Comparison of ENCODE assay signal across 9 cellular contexts in the genomic region with DNA sequence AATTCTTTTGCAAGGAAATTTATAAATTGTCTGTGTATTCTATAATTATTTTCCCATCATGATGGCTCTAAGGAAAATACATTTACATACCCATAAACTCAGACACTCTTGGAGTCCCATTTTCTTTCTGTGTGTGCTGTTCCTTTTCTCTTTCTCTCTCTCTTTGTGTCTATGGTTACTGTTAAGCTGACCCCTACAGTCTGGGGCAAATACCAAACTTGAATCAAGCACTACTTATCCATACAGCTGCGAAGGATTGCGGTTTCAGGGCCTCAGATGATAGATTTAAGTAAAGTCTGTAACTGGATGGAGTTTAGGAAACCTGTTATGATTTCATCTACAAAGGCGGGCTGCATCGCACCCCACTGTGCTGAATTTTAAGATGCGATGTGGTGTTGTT.
A peak's percentile ranks its signal among the peaks of the same experiment; 100 is the strongest.
DNase-seq lines count a peak whose midpoint lies in the region; ATAC-seq and TF ChIP-seq lines count a peak whose summit lies in the region.
"Had no signal": no experiment of that assay in that cellular context is flagged by ENCODE, and none has a peak within 500 bp of the region (broad histone marks: within the 10 kb centered on the region; RNA-seq: fewer than 3 reads in every experiment).

No MANE protein-coding gene starts in this region.

- H3K4me2 ChIP-seq in Karpas-422 (ENCODE audit: low read depth, low read length, poor library complexity, severe bottlenecking) = no peak overlapping the region

- no peaks in the 10 kb centered on the region for H4K20me1 ChIP-seq in Karpas-422 (ENCODE audit: insufficient read depth, low read depth, low read length)

- H3K27ac ChIP-seq in right atrium auricular region (peak overlapping the region; percentile 79 to 87), Karpas-422 (ENCODE audit: low read length) (no peak overlapping the region)
- H3K27ac ChIP-seq: skin epidermis had no signal

- H3K4me1 Mint-ChIP-seq in activated T-helper 17 cell treated with anti-CD3 and anti-CD28 coated beads, Interleukin-2, amount 50 U/mL, for 72 hours = no peaks in the 10 kb centered on the region
- H3K4me1 Mint-ChIP-seq in progenitor cell of endocrine pancreas (ENCODE audit: low read depth) = peaks cover 60% of the 10 kb centered on the region

- H3K27me3 ChIP-seq in HAP-1 (ENCODE audit: low read depth) = no peaks in the 10 kb centered on the region
- no peaks in the 10 kb centered on the region for H3K27me3 ChIP-seq in right atrium auricular region
- H3K27me3 ChIP-seq in Karpas-422 (ENCODE audit: low read length) = no peaks in the 10 kb centered on the region

- no peak overlapping the region for H3K27ac Mint-ChIP-seq in activated T-helper 17 cell treated with anti-CD3 and anti-CD28 coated beads, Interleukin-2, amount 50 U/mL, for 72 hours
- peak overlapping the region; percentile 97 for H3K27ac Mint-ChIP-seq in progenitor cell of endocrine pancreas

- no peak for ATAC-seq in activated T-helper 17 cell treated with anti-CD3 and anti-CD28 coated beads, Interleukin-2, amount 50 U/mL, for 72 hours (replicated peaks)
- no peak for ATAC-seq in GM18519 (IDR thresholded peaks at IDR 0.05; ENCODE audit: low FRiP score, unreplicated experiment)

- TF ChIP-seq CTCF in right atrium auricular region (IDR thresholded peaks at IDR 0.05) = no peak
- TF ChIP-seq CTCF in progenitor cell of endocrine pancreas (IDR thresholded peaks at IDR 0.05; ENCODE audit: unreplicated experiment) = no peak

- no peaks in the 10 kb centered on the region for H3K9me2 ChIP-seq in Karpas-422 (replicated peaks; ENCODE audit: insufficient read depth, low read length)

- H3K36me3 ChIP-seq in HAP-1 (replicated peaks) = no peaks in the 10 kb centered on the region
- H3K36me3 ChIP-seq in right atrium auricular region = no peaks in the 10 kb centered on the region
- no peaks in the 10 kb centered on the region for H3K36me3 ChIP-seq in Karpas-422 (ENCODE audit: insufficient read depth, low read length)

- H3K4me1 ChIP-seq in HAP-1 (peaks cover 63% of the 10 kb centered on the region), right atrium auricular region (peaks cover 0 to 17% of the 10 kb centered on the region in 2 donors), Karpas-422 (ENCODE audit: low read length) (no peaks in the 10 kb centered on the region)

- no peak overlapping the region for H2AFZ ChIP-seq in Karpas-422 (ENCODE audit: low read length)

- DNase-seq in HAP-1 (ENCODE audit: low spot score in 2 of 2) = peak; percentile 70 to 94
- DNase-seq in right atrium auricular region (ENCODE audit: low spot score) = no peak
- no peak for DNase-seq in progenitor cell of endocrine pancreas (ENCODE audit: low spot score, unreplicated experiment)
- no peak for DNase-seq in HuH-7.5 (ENCODE audit: low spot score)
- no peak for DNase-seq in GM19238 (ENCODE audit: insufficient read length, low spot score)
- no peak for DNase-seq in Karpas-422

- H3K9me3 ChIP-seq in HAP-1 (no peaks in the 10 kb centered on the region), right atrium auricular region (no peaks in the 10 kb centered on the region), Karpas-422 (ENCODE audit: low read length) (no peaks in the 10 kb centered on the region)

- H3K27me3 Mint-ChIP-seq in activated T-helper 17 cell treated with anti-CD3 and anti-CD28 coated beads, Interleukin-2, amount 50 U/mL, for 72 hours = peaks cover 52% of the 10 kb centered on the region
- H3K27me3 Mint-ChIP-seq in progenitor cell of endocrine pancreas = no peaks in the 10 kb centered on the region

- H3K4me3 Mint-ChIP-seq in activated T-helper 17 cell treated with anti-CD3 and anti-CD28 coated beads, Interleukin-2, amount 50 U/mL, for 72 hours = peak overlapping the region; percentile 36
- H3K4me3 Mint-ChIP-seq in progenitor cell of endocrine pancreas (ENCODE audit: low read depth) = peak overlapping the region; percentile 73

- no peaks in the 10 kb centered on the region for H3K79me2 ChIP-seq in Karpas-422 (ENCODE audit: low read length)

- in situ Hi-C loops in HAP-1 (cut with MboI; ENCODE audit: low sequenced_read_pairs) = no loop called here

- H3K4me3 ChIP-seq in HAP-1 (no peak overlapping the region), right atrium auricular region (peak overlapping the region; percentile 39 to 45), Karpas-422 (ENCODE audit: low read length) (no peak overlapping the region)

- H3K9me3 Mint-ChIP-seq in activated T-helper 17 cell treated with anti-CD3 and anti-CD28 coated beads, Interleukin-2, amount 50 U/mL, for 72 hours = no peaks in the 10 kb centered on the region
- H3K9me3 Mint-ChIP-seq in progenitor cell of endocrine pancreas (ENCODE audit: low read depth) = no peaks in the 10 kb centered on the region

- no peaks in the 10 kb centered on the region for H3K36me3 Mint-ChIP-seq in activated T-helper 17 cell treated with anti-CD3 and anti-CD28 coated beads, Interleukin-2, amount 50 U/mL, for 72 hours (ENCODE audit: low read depth)
- H3K36me3 Mint-ChIP-seq in progenitor cell of endocrine pancreas (ENCODE audit: insufficient read depth) = no peaks in the 10 kb centered on the region

- H3K9ac ChIP-seq in Karpas-422 (ENCODE audit: low read length) = no peak overlapping the region

Comparison
In these comparisons a context has a peak if more than half of its experiments do, and no peak if none do; other contexts are left out.
1. DNase-seq: peak in HAP-1 (2 of 2); none in right atrium auricular region (single experiment), progenitor cell of endocrine pancreas (single experiment), HuH-7.5 (single experiment), GM19238 (single experiment) and Karpas-422 (single experiment).
2. H3K4me3 ChIP-seq: peak in right atrium auricular region (2 of 2); none in HAP-1 (single experiment) and Karpas-422 (single experiment).